ENCODE assay signal across 8 cellular contexts in the genomic region with DNA sequence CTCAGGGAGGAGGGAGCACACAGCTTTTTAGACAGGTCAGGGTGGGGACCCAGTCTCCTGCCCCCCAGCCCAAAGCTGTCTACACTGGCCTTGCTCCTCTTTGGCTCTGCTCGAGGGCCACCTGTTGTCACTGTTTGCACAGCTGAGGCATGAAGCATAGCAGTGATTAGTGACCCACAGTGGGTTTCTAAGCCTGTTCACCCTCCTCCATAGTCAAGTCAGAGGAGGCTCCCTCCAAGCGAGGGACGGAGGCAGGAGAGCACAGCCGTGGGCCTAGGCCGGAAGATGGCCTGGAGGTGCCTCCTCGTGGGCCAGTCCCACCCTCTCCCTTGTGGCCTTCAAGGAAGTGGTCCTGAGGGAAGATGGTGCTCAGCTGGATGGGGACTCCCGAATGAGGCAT.
"Had no signal": no experiment of that assay in that cellular context is flagged by ENCODE, and none has a peak within 500 bp of the region (broad histone marks: within the 10 kb centered on the region; RNA-seq: fewer than 3 reads in every experiment).

No MANE protein-coding gene starts in this region.

- H3K4me3 ChIP-seq: adrenal gland, left lung, pancreas had no signal

- H3K27me3 ChIP-seq: adrenal gland, pancreas had no signal

- DNase-seq: activated CD4-positive, alpha-beta memory T cell treated with anti-CD3 and anti-CD28 coated beads for 36 hours; activated T-cell treated with anti-CD3 and anti-CD28 coated beads, Interleukin-2, amount 50 U/mL, for 24 hours; adrenal gland; left lung; naive B cell; pancreas; WERI-Rb-1 had no signal

- H3K36me3 ChIP-seq: adrenal gland, left lung, pancreas, WERI-Rb-1 had no signal

- ATAC-seq: left lung; pancreas; stimulated activated effector memory CD8-positive, alpha-beta T cell treated with anti-CD3 and anti-CD28 coated beads, Interleukin-12 subunit alpha, Interleukin-12 subunit beta, amount 100 ng/mL, for 72 hours had no signal

- H3K27ac ChIP-seq: adrenal gland, left lung, pancreas, WERI-Rb-1 had no signal

- H3K9me3 ChIP-seq: adrenal gland, left lung, pancreas had no signal

- H3K4me1 ChIP-seq: adrenal gland, left lung, pancreas had no signal
